21 cellular contexts compared by ENCODE assay signal in the genomic region with DNA sequence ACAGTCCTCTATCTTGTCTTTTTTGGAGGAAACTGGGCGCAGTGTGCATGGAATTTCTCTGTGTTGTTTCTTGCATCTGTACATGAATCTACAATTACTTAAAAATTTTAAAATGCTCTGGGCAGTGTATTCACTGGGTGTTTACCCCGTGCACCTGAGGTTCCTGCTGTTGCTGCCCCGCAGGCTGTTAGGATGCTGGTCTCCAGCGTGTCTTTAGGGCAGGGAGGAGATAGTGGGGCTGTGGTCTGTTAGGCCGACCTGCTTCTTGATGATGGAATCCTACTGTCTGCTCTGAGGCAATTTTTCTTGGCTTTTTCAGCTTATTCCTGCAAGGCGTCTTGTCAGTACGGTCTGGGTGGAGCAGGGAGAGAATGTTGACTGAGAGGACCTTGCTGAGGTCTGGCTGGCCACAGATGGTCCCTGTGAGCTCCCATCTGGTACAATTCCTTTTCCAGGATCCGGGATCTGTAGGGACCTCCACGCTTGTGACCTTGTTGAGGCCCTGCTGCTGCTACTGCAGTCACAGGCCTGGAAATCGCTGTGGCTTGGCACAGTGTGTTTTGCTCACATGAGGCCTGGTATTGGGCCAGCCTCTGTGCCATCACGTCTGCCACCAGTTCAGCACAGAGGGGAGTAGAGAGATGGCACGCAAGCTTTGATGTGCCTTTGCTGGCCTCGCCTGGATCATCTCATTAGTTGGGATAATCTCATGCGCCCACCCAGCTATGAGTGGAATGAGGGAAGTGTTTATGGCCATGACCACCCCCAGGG. TPM values are rescaled to one million over a fixed set of nuclear protein-coding genes. Genes with fewer than 3 reads are reported as not detected.
DNase-seq lines count a peak whose midpoint lies in the region; ATAC-seq and TF ChIP-seq lines count a peak whose summit lies in the region.
"Had no signal": no experiment of that assay in that cellular context is flagged by ENCODE, and none has a peak within 500 bp of the region (broad histone marks: within the 10 kb centered on the region; RNA-seq: fewer than 3 reads in every experiment).

No MANE protein-coding gene starts in this region.

- H3K9me3 ChIP-seq in lower lobe of right lung = no peaks in the 10 kb centered on the region
- H3K9me3 ChIP-seq: adrenal gland, Peyer's patch, tibial artery had no signal

- H3K27me3 ChIP-seq in lower lobe of right lung (ENCODE audit: low read depth) = no peaks in the 10 kb centered on the region
- H3K27me3 ChIP-seq: adrenal gland, Peyer's patch, tibial artery had no signal

- no peak overlapping the region for H3K4me3 Mint-ChIP-seq in chondrocyte (ENCODE audit: unreplicated experiment)
- H3K4me3 Mint-ChIP-seq in stimulated activated effector memory CD8-positive, alpha-beta T cell treated with anti-CD3 and anti-CD28 coated beads, Interleukin-12 subunit alpha, Interleukin-12 subunit beta, amount 100 ng/mL, for 72 hours = no peak overlapping the region
- H3K4me3 Mint-ChIP-seq: activated CD4-positive, alpha-beta memory T cell treated with anti-CD3 and anti-CD28 coated beads, Interleukin-2, amount 10 ng/mL, durations not matched to agents 7 days and 5 days; activated T-helper 1 cell treated with anti-CD3 and anti-CD28 coated beads, Interleukin-12 subunit alpha, Interleukin-12 subunit beta, Interleukin-2, Interleukin-4 antibody, amounts not matched to agents 30 ng/mL and 10 ng/mL and 1 ng/mL, durations not matched to agents 14 hours and 24 hours and 36 hours; CD4-positive, CD25-positive, alpha-beta regulatory T cell; H9 had no signal

- no peaks in the 10 kb centered on the region for H3K9me3 Mint-ChIP-seq in chondrocyte (ENCODE audit: low read depth)
- no peaks in the 10 kb centered on the region for H3K9me3 Mint-ChIP-seq in stimulated activated effector memory CD8-positive, alpha-beta T cell treated with anti-CD3 and anti-CD28 coated beads, Interleukin-12 subunit alpha, Interleukin-12 subunit beta, amount 100 ng/mL, for 72 hours
- H3K9me3 Mint-ChIP-seq: activated CD4-positive, alpha-beta memory T cell treated with anti-CD3 and anti-CD28 coated beads, Interleukin-2, amount 10 ng/mL, durations not matched to agents 7 days and 5 days; activated T-helper 1 cell treated with anti-CD3 and anti-CD28 coated beads, Interleukin-12 subunit alpha, Interleukin-12 subunit beta, Interleukin-2, Interleukin-4 antibody, amounts not matched to agents 30 ng/mL and 10 ng/mL and 1 ng/mL, durations not matched to agents 14 hours and 24 hours and 36 hours; CD4-positive, CD25-positive, alpha-beta regulatory T cell; H9; naive B cell had no signal

- H3K27ac ChIP-seq in lower lobe of right lung = no peak overlapping the region
- H3K27ac ChIP-seq: adrenal gland, coronary artery, Peyer's patch, tibial artery had no signal

- H3K4me1 ChIP-seq in lower lobe of right lung = no peaks in the 10 kb centered on the region
- H3K4me1 ChIP-seq: tibial artery had no signal

- no peak for ATAC-seq in lower lobe of right lung
- no peak for ATAC-seq in stimulated activated effector memory CD8-positive, alpha-beta T cell treated with anti-CD3 and anti-CD28 coated beads, Interleukin-12 subunit alpha, Interleukin-12 subunit beta, amount 100 ng/mL, for 72 hours
- ATAC-seq in GM19324 (IDR thresholded peaks at IDR 0.05; ENCODE audit: low FRiP score, unreplicated experiment) = no peak
- no peak for ATAC-seq in HG02610 (IDR thresholded peaks at IDR 0.05; ENCODE audit: unreplicated experiment)
- ATAC-seq in HG02759 (IDR thresholded peaks at IDR 0.05; ENCODE audit: unreplicated experiment) = no peak

- H3K4me3 ChIP-seq in lower lobe of right lung = no peak overlapping the region
- H3K4me3 ChIP-seq: adrenal gland, coronary artery, Peyer's patch, tibial artery had no signal

- intact Hi-C loops in lower lobe of right lung (cut with DNase I) = no loop called here

- DNase-seq in NCI-H446 (lab: John Stamatoyannopoulos, UW) = peak; percentile 21 to 86
- DNase-seq in chondrocyte (ENCODE audit: low spot score) = peak; percentile 52
- peak; percentile 3 for DNase-seq in lower lobe of right lung
- no peak for DNase-seq in stimulated activated effector memory CD8-positive, alpha-beta T cell treated with anti-CD3 and anti-CD28 coated beads, Interleukin-12 subunit alpha, Interleukin-12 subunit beta, amount 100 ng/mL, for 72 hours (ENCODE audit: low spot score in 2 of 2)
- DNase-seq in kidney glomerular epithelial cell (lab: John Stamatoyannopoulos, UW) = no peak
- DNase-seq: activated CD4-positive, alpha-beta memory T cell treated with anti-CD3 and anti-CD28 coated beads, Interleukin-2, amount 10 ng/mL, durations not matched to agents 7 days and 5 days; CD4-positive, CD25-positive, alpha-beta regulatory T cell; MM.1S; naive B cell; NCI-H2081 treated with DMSO at 0.1 percent for 48 hours; NCI-H69; Peyer's patch; SW 1271; tibial artery had no signal

- H3K36me3 ChIP-seq in lower lobe of right lung = peaks cover 91% of the 10 kb centered on the region

- peaks cover 38% of the 10 kb centered on the region for H3K36me3 Mint-ChIP-seq in chondrocyte (ENCODE audit: low read depth)
- peaks cover 96% of the 10 kb centered on the region for H3K36me3 Mint-ChIP-seq in stimulated activated effector memory CD8-positive, alpha-beta T cell treated with anti-CD3 and anti-CD28 coated beads, Interleukin-12 subunit alpha, Interleukin-12 subunit beta, amount 100 ng/mL, for 72 hours

- H3K27ac Mint-ChIP-seq in chondrocyte (ENCODE audit: unreplicated experiment) = peak overlapping the region; percentile 42
- peak overlapping the region; percentile 35 for H3K27ac Mint-ChIP-seq in stimulated activated effector memory CD8-positive, alpha-beta T cell treated with anti-CD3 and anti-CD28 coated beads, Interleukin-12 subunit alpha, Interleukin-12 subunit beta, amount 100 ng/mL, for 72 hours
- H3K27ac Mint-ChIP-seq: activated CD4-positive, alpha-beta memory T cell treated with anti-CD3 and anti-CD28 coated beads, Interleukin-2, amount 10 ng/mL, durations not matched to agents 7 days and 5 days; CD4-positive, CD25-positive, alpha-beta regulatory T cell had no signal

- peaks cover 8% of the 10 kb centered on the region for H3K4me1 Mint-ChIP-seq in chondrocyte (ENCODE audit: low read depth)
- H3K4me1 Mint-ChIP-seq in stimulated activated effector memory CD8-positive, alpha-beta T cell treated with anti-CD3 and anti-CD28 coated beads, Interleukin-12 subunit alpha, Interleukin-12 subunit beta, amount 100 ng/mL, for 72 hours = peaks cover 8% of the 10 kb centered on the region

- H3K27me3 Mint-ChIP-seq in chondrocyte (ENCODE audit: low read depth) = no peaks in the 10 kb centered on the region
- H3K27me3 Mint-ChIP-seq: activated CD4-positive, alpha-beta memory T cell treated with anti-CD3 and anti-CD28 coated beads, Interleukin-2, amount 10 ng/mL, durations not matched to agents 7 days and 5 days; CD4-positive, CD25-positive, alpha-beta regulatory T cell; naive B cell had no signal

- TF ChIP-seq CTCF in chondrocyte (IDR thresholded peaks at IDR 0.05) (no peak), lower lobe of right lung (IDR thresholded peaks at IDR 0.05) (no peak)

RNA-seq across cellular contexts. Expression of gene DERL3, which starts 22.8 kb away (rescaled TPM):
- 1.3 to 4.6 TPM (median 2.0 TPM) in 3 replicates for total RNA-seq in chondrocyte
- 5.8 TPM for total RNA-seq in lower lobe of right lung

RNA-seq across cellular contexts. Expression of gene SMARCB1, which starts 29.2 kb away (rescaled TPM):
- total RNA-seq in chondrocyte (102 to 133 TPM (median 114 TPM) in 3 replicates), lower lobe of right lung (61.3 TPM)

RNA-seq across cellular contexts. Expression of gene SLC2A11, which starts 41.7 kb away (rescaled TPM):
- total RNA-seq in chondrocyte (14.5 to 14.9 TPM (median 14.8 TPM) in 3 replicates), lower lobe of right lung (12.7 TPM)

RNA-seq across cellular contexts. Expression of gene MMP11, which starts 43.3 kb away (rescaled TPM):
- total RNA-seq in chondrocyte = 68.4 to 172 TPM (median 169 TPM) in 3 replicates
- 1.9 TPM for total RNA-seq in lower lobe of right lung

RNA-seq across cellular contexts. Expression of gene CHCHD10, which starts 48.2 kb away (rescaled TPM):
- total RNA-seq in chondrocyte = 42.6 to 78.5 TPM (median 62.2 TPM) in 3 replicates
- 114 TPM for total RNA-seq in lower lobe of right lung

Comparison
In these comparisons a context has a peak if more than half of its experiments do, and no peak if none do; other contexts are left out.
1. DNase-seq: peak in NCI-H446 (2 of 2), chondrocyte (single experiment) and lower lobe of right lung (single experiment); none in stimulated activated effector memory CD8-positive, alpha-beta T cell treated with anti-CD3 and anti-CD28 coated beads, Interleukin-12 subunit alpha, Interleukin-12 subunit beta, amount 100 ng/mL, for 72 hours (0 of 2) and kidney glomerular epithelial cell (single experiment).